In genomic region chr1:178126261-178126660, GRCh38 we compare ENCODE assay signal across 24 cellular contexts. TPM values are rescaled to one million over a fixed set of nuclear protein-coding genes. Genes with fewer than 3 reads are reported as not detected.
DNase-seq lines count a peak whose midpoint lies in the region; ATAC-seq and TF ChIP-seq lines count a peak whose summit lies in the region.
"Had no signal": no experiment of that assay in that cellular context is flagged by ENCODE, and none has a peak within 500 bp of the region (broad histone marks: within the 10 kb centered on the region; RNA-seq: fewer than 3 reads in every experiment).

No MANE protein-coding gene starts in this region.

- intact Hi-C loops in Right ventricle myocardium superior (cut with DNase I): no loop called here

- DNase-seq in cardiac muscle cell (ENCODE audit: low read depth in 1 of 2, low spot score in 1 of 2): peak in 1 of 2 donors; percentile 13
- no peak for DNase-seq in Right ventricle myocardium superior
- no peak for DNase-seq in mesothelial cell of epicardium (ENCODE audit: low spot score in 2 of 2, unreplicated experiment in 2 of 2)
- DNase-seq in SJCRH30: no peak
- no peak for DNase-seq in epidermal melanocyte (ENCODE audit: insufficient read length, low spot score)
- no peak for DNase-seq in activated CD8-positive, alpha-beta memory T cell treated with anti-CD3 and anti-CD28 coated beads, Interleukin-2, amount 50 U/mL, for 4 hours
- DNase-seq in dedifferentiated amniotic fluid mesenchymal stem cell (ENCODE audit: extremely low spot score): no peak
- DNase-seq: 8988T; activated CD4-positive, alpha-beta T cell treated with anti-CD3 and anti-CD28 coated beads, Interleukin-2, amount 10 ng/mL, durations not matched to agents 24 days and 14 days; activated CD8-positive, alpha-beta memory T cell treated with anti-CD3 and anti-CD28 coated beads, Interleukin-2, amount 50 U/mL, for 48 hours; activated effector memory CD4-positive, alpha-beta T cell treated with anti-CD3 and anti-CD28 coated beads, Interleukin-2, amount 50 U/mL, for 16 hours; BE2C; gastrocnemius medialis; Kasumi-1; NCI-H1105; NCI-H2107; NCI-H510A; stimulated activated naive CD8-positive, alpha-beta T cell treated with anti-CD3 and anti-CD28 coated beads, Interleukin-15, Interleukin-2, amounts not matched to agents 100 U/mL and 50 U/mL, for 24 hours; T-cell had no signal

- peak overlapping the region; percentile 75 for H3K27ac Mint-ChIP-seq in mesothelial cell of epicardium
- H3K27ac Mint-ChIP-seq: activated CD4-positive, alpha-beta T cell treated with anti-CD3 and anti-CD28 coated beads, Interleukin-2, amount 10 ng/mL, durations not matched to agents 24 days and 14 days; T-cell had no signal

- no peak for ATAC-seq in Right ventricle myocardium superior (ENCODE audit: poor library complexity)
- ATAC-seq: gastrocnemius medialis, Right ventricle myocardium inferior, T-cell had no signal

- H3K27ac ChIP-seq in cardiac muscle cell (peak overlapping the region; percentile 69), esophagus (ENCODE audit: low read depth in 2 of 2, low read length in 1 of 2) (peak overlapping the region; percentile 14 to 42), SJCRH30 (no peak overlapping the region)
- H3K27ac ChIP-seq: neutrophil had no signal

- H3K36me3 ChIP-seq in cardiac muscle cell (no peaks in the 10 kb centered on the region), esophagus (ENCODE audit: control insufficient read depth in 2 of 2, insufficient read depth in 2 of 2, low read length in 1 of 2) (no peaks in the 10 kb centered on the region), SJCRH30 (no peaks in the 10 kb centered on the region)
- H3K36me3 ChIP-seq: BE2C, gastrocnemius medialis, neutrophil, right atrium auricular region, tibial nerve had no signal

- H3K27me3 ChIP-seq in cardiac muscle cell (no peaks in the 10 kb centered on the region), esophagus (ENCODE audit: control insufficient read depth in 1 of 2, insufficient read depth in 2 of 2, low read length in 2 of 2) (no peaks in the 10 kb centered on the region), SJCRH30 (no peaks in the 10 kb centered on the region)
- H3K27me3 ChIP-seq: BE2C, gastrocnemius medialis, neutrophil, right atrium auricular region, tibial nerve had no signal

- TF ChIP-seq CTCF in cardiac muscle cell (IDR thresholded peaks at IDR 0.05; ENCODE audit: low read depth, low read length) (no peak), mesothelial cell of epicardium (IDR thresholded peaks at IDR 0.05; ENCODE audit: unreplicated experiment) (no peak)

- H3K4me1 Mint-ChIP-seq in mesothelial cell of epicardium: peaks cover 27% of the 10 kb centered on the region
- H3K4me1 Mint-ChIP-seq: activated CD4-positive, alpha-beta T cell treated with anti-CD3 and anti-CD28 coated beads, Interleukin-2, amount 10 ng/mL, durations not matched to agents 24 days and 14 days; T-cell had no signal

- H3K9me3 Mint-ChIP-seq in mesothelial cell of epicardium: no peaks in the 10 kb centered on the region
- H3K9me3 Mint-ChIP-seq: activated CD4-positive, alpha-beta T cell treated with anti-CD3 and anti-CD28 coated beads, Interleukin-2, amount 10 ng/mL, durations not matched to agents 24 days and 14 days had no signal

- peaks cover 3% of the 10 kb centered on the region for H3K36me3 Mint-ChIP-seq in mesothelial cell of epicardium
- H3K36me3 Mint-ChIP-seq: T-cell had no signal

- no peak overlapping the region for H3K4me3 Mint-ChIP-seq in mesothelial cell of epicardium
- H3K4me3 Mint-ChIP-seq: activated CD4-positive, alpha-beta T cell treated with anti-CD3 and anti-CD28 coated beads, Interleukin-2, amount 10 ng/mL, durations not matched to agents 24 days and 14 days; T-cell had no signal

- no peaks in the 10 kb centered on the region for H3K9me3 ChIP-seq in cardiac muscle cell (ENCODE audit: low read depth)
- H3K9me3 ChIP-seq in esophagus (ENCODE audit: control insufficient read depth in 2 of 2, insufficient read depth in 1 of 2, low read depth in 1 of 2, low read length in 1 of 2): no peaks in the 10 kb centered on the region
- H3K9me3 ChIP-seq in SJCRH30 (replicated peaks): no peaks in the 10 kb centered on the region
- H3K9me3 ChIP-seq: BE2C, gastrocnemius medialis, neutrophil, right atrium auricular region, tibial nerve had no signal

- H3K4me1 ChIP-seq in cardiac muscle cell (ENCODE audit: low read depth): peaks cover 9% of the 10 kb centered on the region
- no peaks in the 10 kb centered on the region for H3K4me1 ChIP-seq in esophagus (ENCODE audit: control insufficient read depth in 2 of 2, insufficient read depth in 2 of 2, low read length in 1 of 2)
- H3K4me1 ChIP-seq in SJCRH30: 0 out of 2 replicates have a peak, but pooled peaks cover 3% of the 10 kb centered on the region
- H3K4me1 ChIP-seq: BE2C, gastrocnemius medialis had no signal

- H3K4me3 ChIP-seq in cardiac muscle cell: no peak overlapping the region
- H3K4me3 ChIP-seq in esophagus (ENCODE audit: low read depth in 1 of 2, low read length in 2 of 2): no peak overlapping the region
- H3K4me3 ChIP-seq in SJCRH30: no peak overlapping the region
- H3K4me3 ChIP-seq: gastrocnemius medialis, right atrium auricular region, tibial nerve had no signal

- no peaks in the 10 kb centered on the region for H3K27me3 Mint-ChIP-seq in mesothelial cell of epicardium (ENCODE audit: low read depth)
- H3K27me3 Mint-ChIP-seq: activated CD4-positive, alpha-beta T cell treated with anti-CD3 and anti-CD28 coated beads, Interleukin-2, amount 10 ng/mL, durations not matched to agents 24 days and 14 days; T-cell had no signal

RNA-seq across cellular contexts. Expression of gene RASAL2, which starts 32.4 kb away (rescaled TPM):
- total RNA-seq in cardiac muscle cell (25.3 and 35.3 TPM in 2 replicates), Right ventricle myocardium superior (26.8 TPM), mesothelial cell of epicardium (35.0 to 35.7 TPM (median 35.5 TPM) in 3 replicates)
- polyA plus RNA-seq in cardiac muscle cell (11.2 and 13.1 TPM in 2 replicates), esophagus (10 to 100 TPM; 13.3 to 14.3 TPM)
- 7.4 and 8.1 TPM in 2 replicates for total RNA-seq in SJCRH30 (2014; rRNA removed; shearing (Covaris generic))
- total RNA-seq: activated CD4-positive, alpha-beta T cell treated with anti-CD3 and anti-CD28 coated beads, Interleukin-2, amount 10 ng/mL, durations not matched to agents 24 days and 14 days had no signal
